ENCODE assay signal across 8 cellular contexts in genomic region chr1:64469977-64470669, GRCh38. TPM values are rescaled to one million over a fixed set of nuclear protein-coding genes. Genes with fewer than 3 reads are reported as not detected.
DNase-seq lines count a peak whose midpoint lies in the region; ATAC-seq and TF ChIP-seq lines count a peak whose summit lies in the region.

Gene CACHD1, plus strand, starts transcription at chr1:64470129. Its CDS starts 616 bp downstream, at chr1:64470745.

- TF ChIP-seq POLR2A in erythroblast (IDR thresholded peaks at IDR 0.05; ENCODE audit: low read length), result no peak

- ATAC-seq in GM19043 (IDR thresholded peaks at IDR 0.05; ENCODE audit: low read depth, unreplicated experiment) (peak; percentile 59), HG03442 (IDR thresholded peaks at IDR 0.05; ENCODE audit: unreplicated experiment) (peak; percentile 78)

- DNase-seq in AG08396 (ENCODE audit: low spot score) (peak; percentile 90), NCI-H774 (lab: John Stamatoyannopoulos, UW) (peak; percentile 65), erythroblast (lab: John Stamatoyannopoulos, UW) (peak; percentile 75 to 82), mucosa of gallbladder (ENCODE audit: low spot score) (peak; percentile 61)
- DNase-seq in activated CD8-positive, alpha-beta memory T cell treated with anti-CD3 and anti-CD28 coated beads, Interleukin-2, amount 50 U/mL, for 4 hours, result peak; percentile 79
- DNase-seq in stimulated activated CD8-positive, alpha-beta memory T cell treated with anti-CD3 and anti-CD28 coated beads, Interleukin-2, amount 100 ng/mL, for 1 hour (ENCODE audit: low read depth in 2 of 2), result peak; percentile 14 to 31

RNA-seq across cellular contexts. Expression of gene CACHD1, which starts in this region (rescaled TPM):
- 3.8 TPM for total RNA-seq in mucosa of gallbladder

Comparison
In these comparisons a context has a peak if more than half of its experiments do, and no peak if none do; other contexts are left out.
1. Peak in every context shown above with its lines: DNase-seq and ATAC-seq.
2. DNase-seq: peak in every context shown above with its lines; median percentile 90 in AG08396; 79 in activated CD8-positive, alpha-beta memory T cell treated with anti-CD3 and anti-CD28 coated beads, Interleukin-2, amount 50 U/mL, for 4 hours; 78 in erythroblast; 65 in NCI-H774; 61 in mucosa of gallbladder; 22 in stimulated activated CD8-positive, alpha-beta memory T cell treated with anti-CD3 and anti-CD28 coated beads, Interleukin-2, amount 100 ng/mL, for 1 hour.